Comparison of ENCODE assay signal across 31 cellular contexts in the genomic region with DNA sequence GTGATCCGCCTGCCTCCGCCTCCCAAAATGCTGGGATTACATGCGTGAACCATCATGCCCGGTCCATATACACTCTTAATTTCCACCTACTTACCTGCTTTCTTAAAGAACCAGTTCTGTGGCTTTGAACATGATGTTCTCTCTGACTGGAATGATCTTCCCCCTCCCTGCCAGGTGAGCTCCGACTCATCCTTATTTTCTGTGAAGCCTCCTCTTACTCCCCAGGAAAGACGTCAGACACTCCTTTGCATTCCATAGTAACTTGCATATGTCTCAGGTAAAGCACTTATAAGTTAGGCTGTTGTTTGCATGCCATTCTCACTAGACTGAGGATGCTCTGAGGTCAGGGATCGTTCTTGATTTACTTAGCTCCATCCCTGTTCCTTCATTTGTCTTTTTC.
"Had no signal": no experiment of that assay in that cellular context is flagged by ENCODE, and none has a peak within 500 bp of the region (broad histone marks: within the 10 kb centered on the region; RNA-seq: fewer than 3 reads in every experiment).

No MANE protein-coding gene starts in this region.

- H3K9me3 Mint-ChIP-seq: activated CD4-positive, alpha-beta memory T cell treated with anti-CD3 and anti-CD28 coated beads, Interleukin-2, amount 10 ng/mL, durations not matched to agents 7 days and 5 days; activated CD4-positive, alpha-beta T cell treated with anti-CD3 and anti-CD28 coated beads, Interleukin-2, amount 10 ng/mL, durations not matched to agents 7 days and 5 days; activated naive CD8-positive, alpha-beta T cell treated with anti-CD3 and anti-CD28 coated beads for 36 hours; activated T-cell treated with anti-CD3 and anti-CD28 coated beads, Interleukin-2, amount 50 U/mL, for 72 hours; brain; dendritic cell treated with granulocyte-macrophage colony-stimulating factor and Interleukin-4, amounts not matched to agents 40 ng/mL and 50 ng/mL, for 4 days; endodermal cell; naive thymus-derived CD8-positive, alpha-beta T cell; neural crest cell; stimulated activated effector memory CD8-positive, alpha-beta T cell treated with anti-CD3 and anti-CD28 coated beads, Interleukin-12 subunit alpha, Interleukin-12 subunit beta, amount 100 ng/mL, for 72 hours; stimulated activated naive CD8-positive, alpha-beta T cell treated with anti-CD3 and anti-CD28 coated beads, Interleukin-15, Interleukin-2, amounts not matched to agents 100 ng/mL and 50 ng/mL, for 24 hours; T-helper 1 cell treated with Interleukin-12 subunit alpha and Interleukin-12 subunit beta and Interleukin-4 antibody, amounts not matched to agents 30 μg/mL and 1 μg/mL, for 36 hours had no signal

- H3K4me1 Mint-ChIP-seq: brain, endodermal cell, neural crest cell had no signal

- H3K4me3 ChIP-seq: ascending aorta, gastrocnemius medialis, pancreas, prostate gland, skin epidermis, thyroid gland, upper lobe of right lung had no signal

- H3K36me3 Mint-ChIP-seq: brain had no signal

- H3K4me1 ChIP-seq: ascending aorta, gastrocnemius medialis, upper lobe of right lung had no signal

- H3K27ac ChIP-seq: ascending aorta, gastrocnemius medialis, pancreas, prostate gland, skin epidermis, thyroid gland, upper lobe of right lung had no signal

- DNase-seq: activated CD4-positive, alpha-beta memory T cell treated with anti-CD3 and anti-CD28 coated beads, Interleukin-2, amount 10 ng/mL, durations not matched to agents 7 days and 5 days; activated CD4-positive, alpha-beta T cell treated with anti-CD3 and anti-CD28 coated beads for 1 hour; activated CD4-positive, alpha-beta T cell treated with anti-CD3 and anti-CD28 coated beads, Interleukin-2, amount 10 ng/mL, durations not matched to agents 7 days and 5 days; activated CD8-positive, alpha-beta memory T cell treated with anti-CD3 and anti-CD28 coated beads, Interleukin-2, amount 10 ng/mL, durations not matched to agents 7 days and 5 days; activated naive CD4-positive, alpha-beta T cell; activated naive CD8-positive, alpha-beta T cell treated with anti-CD3 and anti-CD28 coated beads for 36 hours; activated T-cell treated with anti-CD3 and anti-CD28 coated beads, Interleukin-2, amount 50 U/mL, for 72 hours; endodermal cell; gastrocnemius medialis; glutamatergic neuron; kidney; naive thymus-derived CD8-positive, alpha-beta T cell; nucleus accumbens; pancreas; retina; stimulated activated CD4-positive, alpha-beta T cell treated with anti-CD3 and anti-CD28 coated beads, Interleukin-4, amount 100 ng/mL, for 24 hours; SW 1271; T1000; thyroid gland; upper lobe of right lung had no signal

- ATAC-seq: activated CD8-positive, alpha-beta memory T cell treated with anti-CD3 and anti-CD28 coated beads, Interleukin-2, amount 10 ng/mL, durations not matched to agents 7 days and 5 days; activated T-cell treated with anti-CD3 and anti-CD28 coated beads, Interleukin-2, amount 50 U/mL, for 72 hours; gastrocnemius medialis; naive thymus-derived CD8-positive, alpha-beta T cell; pancreas; sciatic nerve; stimulated activated effector memory CD8-positive, alpha-beta T cell treated with anti-CD3 and anti-CD28 coated beads, Interleukin-12 subunit alpha, Interleukin-12 subunit beta, amount 100 ng/mL, for 72 hours; upper lobe of right lung had no signal

- H3K36me3 ChIP-seq: gastrocnemius medialis, pancreas, prostate gland, thyroid gland, upper lobe of right lung had no signal

- H3K27me3 ChIP-seq: ascending aorta, gastrocnemius medialis, pancreas, thyroid gland, upper lobe of right lung had no signal

- H3K27me3 Mint-ChIP-seq: activated CD4-positive, alpha-beta memory T cell treated with anti-CD3 and anti-CD28 coated beads, Interleukin-2, amount 10 ng/mL, durations not matched to agents 7 days and 5 days; activated CD4-positive, alpha-beta T cell treated with anti-CD3 and anti-CD28 coated beads, Interleukin-2, amount 10 ng/mL, durations not matched to agents 7 days and 5 days; activated CD8-positive, alpha-beta memory T cell treated with anti-CD3 and anti-CD28 coated beads, Interleukin-2, amount 10 ng/mL, durations not matched to agents 7 days and 5 days; activated naive CD8-positive, alpha-beta T cell treated with anti-CD3 and anti-CD28 coated beads for 36 hours; brain; dendritic cell treated with granulocyte-macrophage colony-stimulating factor and Interleukin-4, amounts not matched to agents 40 ng/mL and 50 ng/mL, for 4 days; memory B cell; naive thymus-derived CD8-positive, alpha-beta T cell; stimulated activated naive CD8-positive, alpha-beta T cell treated with anti-CD3 and anti-CD28 coated beads, Interleukin-15, Interleukin-2, amounts not matched to agents 100 ng/mL and 50 ng/mL, for 24 hours had no signal

- H3K27ac Mint-ChIP-seq: activated CD4-positive, alpha-beta memory T cell treated with anti-CD3 and anti-CD28 coated beads, Interleukin-2, amount 10 ng/mL, durations not matched to agents 7 days and 5 days; activated CD4-positive, alpha-beta T cell treated with anti-CD3 and anti-CD28 coated beads, Interleukin-2, amount 10 ng/mL, durations not matched to agents 7 days and 5 days; activated CD8-positive, alpha-beta memory T cell treated with anti-CD3 and anti-CD28 coated beads, Interleukin-2, amount 10 ng/mL, durations not matched to agents 7 days and 5 days; activated naive CD8-positive, alpha-beta T cell treated with anti-CD3 and anti-CD28 coated beads for 36 hours; activated T-cell treated with anti-CD3 and anti-CD28 coated beads, Interleukin-2, amount 50 U/mL, for 72 hours; brain; dendritic cell treated with granulocyte-macrophage colony-stimulating factor and Interleukin-4, amounts not matched to agents 40 ng/mL and 50 ng/mL, for 4 days; endodermal cell; memory B cell; stimulated activated effector memory CD8-positive, alpha-beta T cell treated with anti-CD3 and anti-CD28 coated beads, Interleukin-12 subunit alpha, Interleukin-12 subunit beta, amount 100 ng/mL, for 72 hours; stimulated activated naive CD8-positive, alpha-beta T cell treated with anti-CD3 and anti-CD28 coated beads, Interleukin-15, Interleukin-2, amounts not matched to agents 100 ng/mL and 50 ng/mL, for 24 hours; T-helper 1 cell treated with Interleukin-12 subunit alpha and Interleukin-12 subunit beta and Interleukin-4 antibody, amounts not matched to agents 30 μg/mL and 1 μg/mL, for 36 hours had no signal

- H3K4me3 Mint-ChIP-seq: activated CD4-positive, alpha-beta memory T cell treated with anti-CD3 and anti-CD28 coated beads, Interleukin-2, amount 10 ng/mL, durations not matched to agents 7 days and 5 days; activated CD4-positive, alpha-beta T cell treated with anti-CD3 and anti-CD28 coated beads, Interleukin-2, amount 10 ng/mL, durations not matched to agents 7 days and 5 days; activated CD8-positive, alpha-beta memory T cell treated with anti-CD3 and anti-CD28 coated beads, Interleukin-2, amount 10 ng/mL, durations not matched to agents 7 days and 5 days; activated naive CD8-positive, alpha-beta T cell treated with anti-CD3 and anti-CD28 coated beads for 36 hours; activated T-cell treated with anti-CD3 and anti-CD28 coated beads, Interleukin-2, amount 50 U/mL, for 72 hours; brain; dendritic cell treated with granulocyte-macrophage colony-stimulating factor and Interleukin-4, amounts not matched to agents 40 ng/mL and 50 ng/mL, for 4 days; endodermal cell; memory B cell; naive thymus-derived CD8-positive, alpha-beta T cell; neural crest cell; stimulated activated effector memory CD8-positive, alpha-beta T cell treated with anti-CD3 and anti-CD28 coated beads, Interleukin-12 subunit alpha, Interleukin-12 subunit beta, amount 100 ng/mL, for 72 hours; stimulated activated naive CD8-positive, alpha-beta T cell treated with anti-CD3 and anti-CD28 coated beads, Interleukin-15, Interleukin-2, amounts not matched to agents 100 ng/mL and 50 ng/mL, for 24 hours; T-helper 1 cell treated with Interleukin-12 subunit alpha and Interleukin-12 subunit beta and Interleukin-4 antibody, amounts not matched to agents 30 μg/mL and 1 μg/mL, for 36 hours had no signal

- H3K9me3 ChIP-seq: ascending aorta, gastrocnemius medialis, pancreas, prostate gland, thyroid gland, upper lobe of right lung had no signal
